Comparison of ENCODE assay signal across 19 cellular contexts in genomic region chr3:142502187-142502985, GRCh38. TPM values are rescaled to one million over a fixed set of nuclear protein-coding genes. Genes with fewer than 3 reads are reported as not detected.
DNase-seq lines count a peak whose midpoint lies in the region; ATAC-seq and TF ChIP-seq lines count a peak whose summit lies in the region.
"Had no signal": no experiment of that assay in that cellular context is flagged by ENCODE, and none has a peak within 500 bp of the region (broad histone marks: within the 10 kb centered on the region; RNA-seq: fewer than 3 reads in every experiment).

No MANE protein-coding gene starts in this region.

- no peak overlapping the region for H3K4ac ChIP-seq in mesenchymal stem cell (ENCODE audit: low read depth in 1 of 2, low read length in 2 of 2)

- POLR2A ChIA-PET in HEK293T (lab: Yijun Ruan, JAX) = no interaction called here

- H2AK5ac ChIP-seq in mesenchymal stem cell (ENCODE audit: low read length, severe bottlenecking) = no peak overlapping the region

- no peak overlapping the region for H3K4me2 ChIP-seq in mesenchymal stem cell (ENCODE audit: low read length, poor library complexity, severe bottlenecking)

- H3K27ac ChIP-seq in C4-2B (peak overlapping the region; percentile 66), mesenchymal stem cell (ENCODE audit: low read length, poor library complexity, severe bottlenecking) (no peak overlapping the region)
- H3K27ac ChIP-seq: RWPE1 had no signal

- H2BK5ac ChIP-seq in mesenchymal stem cell (ENCODE audit: low read depth, low read length, poor library complexity, severe bottlenecking) = no peak overlapping the region

- H3K4me1 ChIP-seq in mesenchymal stem cell (ENCODE audit: control insufficient read depth, insufficient read depth, low read depth, low read length) (no peaks in the 10 kb centered on the region), mucosa of descending colon (ENCODE audit: low read depth) (no peaks in the 10 kb centered on the region)

- H4K8ac ChIP-seq in mesenchymal stem cell (ENCODE audit: low read length) = no peak overlapping the region

- no peak overlapping the region for H3K9ac ChIP-seq in mesenchymal stem cell (ENCODE audit: low read length)

- no peak overlapping the region for H3K18ac ChIP-seq in mesenchymal stem cell (ENCODE audit: low read depth in 1 of 2, low read length in 2 of 2)

- TF ChIP-seq CTCF in C4-2B (conservative IDR thresholded peaks at IDR 0.05) (no peak), mucosa of descending colon (IDR thresholded peaks at IDR 0.05) (no peak)

- H2AFZ ChIP-seq in mesenchymal stem cell (ENCODE audit: low read depth, low read length) = no peak overlapping the region

- no peak for DNase-seq in HEK293T (ENCODE audit: extremely low spot score)
- DNase-seq in mesenchymal stem cell = peak; percentile 36
- no peak for DNase-seq in RKO (ENCODE audit: low spot score)
- DNase-seq in NK-92 treated with Interleukin-12 subunit alpha and Interleukin-12 subunit beta, amount 100 ng/mL, for 24 hours (lab: John Stamatoyannopoulos, UW) = no peak
- no peak for DNase-seq in mucosa of descending colon
- DNase-seq: C1 segment of cervical spinal cord, DMS153, EL, H7, KG1, NCI-H1048, NCI-H1436 treated with DMSO at 0.1 percent for 48 hours, NCI-H2081 treated with DMSO at 0.1 percent for 48 hours, OCI-M1, SW 1271 had no signal

- no CpG with 5 or more reads among the region's 2 CpGs for WGBS in mesenchymal stem cell

- H3K4me3 ChIP-seq in mesenchymal stem cell (ENCODE audit: insufficient read depth in 1 of 2, low read depth in 1 of 2, low read length in 2 of 2) (no peak overlapping the region), mucosa of descending colon (no peak overlapping the region)

- no peak overlapping the region for H2BK15ac ChIP-seq in mesenchymal stem cell (ENCODE audit: low read depth, poor library complexity, severe bottlenecking)

- H3K79me1 ChIP-seq in mesenchymal stem cell (replicated peaks; ENCODE audit: low read length, poor library complexity, severe bottlenecking) = no peaks in the 10 kb centered on the region

- no peak overlapping the region for H4K91ac ChIP-seq in mesenchymal stem cell (ENCODE audit: low read length)

- ATAC-seq in SK-N-SH treated with all-trans-retinoic acid at 6 μM for 48 hours = peak; percentile 21; the same call in 2 of the 3 replicates
- no peak for ATAC-seq in mucosa of descending colon
- no peak for ATAC-seq in HG03442 (IDR thresholded peaks at IDR 0.05; ENCODE audit: unreplicated experiment)

- H3K14ac ChIP-seq in mesenchymal stem cell (ENCODE audit: low read length in 2 of 2) = no peak overlapping the region

- intact Hi-C loops in mucosa of descending colon (cut with DNase I, micrococcal nuclease) = no loop called here

- no peaks in the 10 kb centered on the region for H3K27me3 ChIP-seq in mesenchymal stem cell (ENCODE audit: control insufficient read depth in 1 of 2, insufficient read depth in 1 of 2, low read length in 2 of 2)

- no peaks in the 10 kb centered on the region for H3K9me3 ChIP-seq in mesenchymal stem cell (ENCODE audit: control insufficient read depth, low read length)
- no peaks in the 10 kb centered on the region for H3K9me3 ChIP-seq in mucosa of descending colon

- H3K23ac ChIP-seq in mesenchymal stem cell (ENCODE audit: low read length in 2 of 2) = no peak overlapping the region

- peaks cover 3 to 45% of the 10 kb centered on the region in 2 experiments for H3K36me3 ChIP-seq in mesenchymal stem cell (ENCODE audit: control insufficient read depth in 1 of 2, insufficient read depth in 2 of 2, low read depth in 1 of 2, low read length in 2 of 2)
- no peaks in the 10 kb centered on the region for H3K36me3 ChIP-seq in mucosa of descending colon (ENCODE audit: low read depth)

- CTCF ChIA-PET in HEK293T (lab: Yijun Ruan, JAX) = no interaction called here

- H2BK12ac ChIP-seq in mesenchymal stem cell (ENCODE audit: low read length in 2 of 2) = no peak overlapping the region

- no peak overlapping the region for H2BK120ac ChIP-seq in mesenchymal stem cell (ENCODE audit: low read depth, low read length)

TF ChIP-seq in HEK293T, 16 proteins besides CTCF, POLR2A, EP300 and RAD21:
- TF ChIP-seq PKNOX1 (IDR thresholded peaks at IDR 0.05) = peak; percentile 64; the same call in 1 of the 2 replicates
- no peak for TF ChIP-seq L3MBTL2 (conservative IDR thresholded peaks at IDR 0.05)
- no peak for TF ChIP-seq ARNT (IDR thresholded peaks at IDR 0.05)

TF ChIP-seq in SK-N-SH treated with all-trans-retinoic acid at 6 μM for 48 hours, 23 proteins besides CTCF, POLR2A, EP300 and RAD21:
- TF ChIP-seq POU6F1 (CRISPR knock-in tag; IDR thresholded peaks at IDR 0.05; ENCODE audit: borderline replicate concordance, low read depth) (no peak), ZNF70 (CRISPR knock-in tag; IDR thresholded peaks at IDR 0.05) (no peak), RARB (CRISPR knock-in tag; IDR thresholded peaks at IDR 0.05) (no peak), CSRNP3 (CRISPR knock-in tag; IDR thresholded peaks at IDR 0.05) (no peak), ZNF8 (CRISPR knock-in tag; IDR thresholded peaks at IDR 0.05) (0 out of 2 replicates have a peak, but pooled peaks have one; percentile 19), ISL1 (CRISPR knock-in tag; IDR thresholded peaks at IDR 0.05) (peak; percentile 87), ZFP3 (CRISPR knock-in tag; IDR thresholded peaks at IDR 0.05) (no peak)

RNA-seq across cellular contexts. Expression of gene XRN1, which starts 54.5 kb away (rescaled TPM):
- 15.8 TPM for polyA plus RNA-seq in mesenchymal stem cell (2013, experiment 1 of 2)
- 14.1 TPM for polyA plus RNA-seq in mesenchymal stem cell (2013, experiment 2 of 2)
- total RNA-seq in mucosa of descending colon = 10 to 100 TPM; 57.3 to 60.7 (median 59.4) TPM
